Comparison of ENCODE assay signal across 2 cellular contexts in genomic region chr2:3639653-3640052, GRCh38.
TF ChIP-seq lines count a peak whose summit lies in the region.

No MANE protein-coding gene starts in this region.

TF ChIP-seq in A549, 52 proteins besides CTCF, POLR2A, EP300 and RAD21:
- TF ChIP-seq USF2 (IDR thresholded peaks at IDR 0.05) (0 out of 2 replicates have a peak, but pooled peaks have one; percentile 4), PHF8 (IDR thresholded peaks at IDR 0.05; ENCODE audit: borderline replicate concordance, low read depth) (no peak)

TF ChIP-seq in GM23338, 12 proteins besides CTCF, POLR2A, EP300 and RAD21 (continued from another document):
- TF ChIP-seq ZNF462 (CRISPR knock-in tag; IDR thresholded peaks at IDR 0.05): no peak
- TF ChIP-seq ETS1 (IDR thresholded peaks at IDR 0.05): no peak
- TF ChIP-seq JUNB (IDR thresholded peaks at IDR 0.05; ENCODE audit: unreplicated experiment): no peak
- no peak for TF ChIP-seq EZH2 (IDR thresholded peaks at IDR 0.05; ENCODE audit: low read depth, unreplicated experiment)
- TF ChIP-seq, protein P1, sequence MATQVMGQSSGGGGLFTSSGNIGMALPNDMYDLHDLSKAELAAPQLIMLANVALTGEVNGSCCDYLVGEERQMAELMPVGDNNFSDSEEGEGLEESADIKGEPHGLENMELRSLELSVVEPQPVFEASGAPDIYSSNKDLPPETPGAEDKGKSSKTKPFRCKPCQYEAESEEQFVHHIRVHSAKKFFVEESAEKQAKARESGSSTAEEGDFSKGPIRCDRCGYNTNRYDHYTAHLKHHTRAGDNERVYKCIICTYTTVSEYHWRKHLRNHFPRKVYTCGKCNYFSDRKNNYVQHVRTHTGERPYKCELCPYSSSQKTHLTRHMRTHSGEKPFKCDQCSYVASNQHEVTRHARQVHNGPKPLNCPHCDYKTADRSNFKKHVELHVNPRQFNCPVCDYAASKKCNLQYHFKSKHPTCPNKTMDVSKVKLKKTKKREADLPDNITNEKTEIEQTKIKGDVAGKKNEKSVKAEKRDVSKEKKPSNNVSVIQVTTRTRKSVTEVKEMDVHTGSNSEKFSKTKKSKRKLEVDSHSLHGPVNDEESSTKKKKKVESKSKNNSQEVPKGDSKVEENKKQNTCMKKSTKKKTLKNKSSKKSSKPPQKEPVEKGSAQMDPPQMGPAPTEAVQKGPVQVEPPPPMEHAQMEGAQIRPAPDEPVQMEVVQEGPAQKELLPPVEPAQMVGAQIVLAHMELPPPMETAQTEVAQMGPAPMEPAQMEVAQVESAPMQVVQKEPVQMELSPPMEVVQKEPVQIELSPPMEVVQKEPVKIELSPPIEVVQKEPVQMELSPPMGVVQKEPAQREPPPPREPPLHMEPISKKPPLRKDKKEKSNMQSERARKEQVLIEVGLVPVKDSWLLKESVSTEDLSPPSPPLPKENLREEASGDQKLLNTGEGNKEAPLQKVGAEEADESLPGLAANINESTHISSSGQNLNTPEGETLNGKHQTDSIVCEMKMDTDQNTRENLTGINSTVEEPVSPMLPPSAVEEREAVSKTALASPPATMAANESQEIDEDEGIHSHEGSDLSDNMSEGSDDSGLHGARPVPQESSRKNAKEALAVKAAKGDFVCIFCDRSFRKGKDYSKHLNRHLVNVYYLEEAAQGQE (IDR thresholded peaks at IDR 0.05; ENCODE audit: unreplicated experiment): no peak
- no peak for TF ChIP-seq STAT1 (IDR thresholded peaks at IDR 0.05; ENCODE audit: unreplicated experiment)
